ENCODE assay signal across 23 cellular contexts in genomic region chr10:12423896-12424295, GRCh38.
DNase-seq lines count a peak whose midpoint lies in the region; ATAC-seq and TF ChIP-seq lines count a peak whose summit lies in the region.
"Had no signal": no experiment of that assay in that cellular context is flagged by ENCODE, and none has a peak within 500 bp of the region (broad histone marks: within the 10 kb centered on the region; RNA-seq: fewer than 3 reads in every experiment).

No MANE protein-coding gene starts in this region.

- no peaks in the 10 kb centered on the region for H3F3A ChIP-seq in GM23338 (replicated peaks; ENCODE audit: low read depth)

- H3K4me3 ChIP-seq in GM23338 (no peak overlapping the region), spleen (no peak overlapping the region)
- H3K4me3 ChIP-seq in CD4-positive, alpha-beta memory T cell (ENCODE audit: low read length in 2 of 2), result no peak overlapping the region
- H3K4me3 ChIP-seq: BLaER1, SJSA1 had no signal

- no peaks in the 10 kb centered on the region for H3K79me2 ChIP-seq in GM23338 (replicated peaks; ENCODE audit: insufficient read depth)

- H3K36me3 ChIP-seq in GM23338 (ENCODE audit: insufficient read depth), result no peaks in the 10 kb centered on the region
- no peaks in the 10 kb centered on the region for H3K36me3 ChIP-seq in spleen
- no peaks in the 10 kb centered on the region for H3K36me3 ChIP-seq in CD4-positive, alpha-beta memory T cell (ENCODE audit: insufficient read depth, low read length)
- H3K36me3 ChIP-seq: SJSA1 had no signal

- WGBS in spleen, 5 donors, result 94 to 96% (median 96%) methylated on average over 14 of the region's 14 CpGs

- ATAC-seq in GM23338, result no peak
- ATAC-seq in activated B cell treated with CpG ODN at 0.5 μM for 24 hours (ENCODE audit: low read depth), result no peak
- ATAC-seq in Right ventricle myocardium superior (ENCODE audit: poor library complexity), result no peak
- no peak for ATAC-seq in HG02678 (IDR thresholded peaks at IDR 0.05; ENCODE audit: unreplicated experiment)
- ATAC-seq: HCT116, PC-3, Right ventricle myocardium inferior had no signal

- H2AFZ ChIP-seq in GM23338, result no peak overlapping the region

- H3K27ac Mint-ChIP-seq in GM23338 (peak overlapping the region; percentile 48; the same call in 1 of the 2 replicates), activated B cell treated with CpG ODN at 0.5 μM for 24 hours (peak overlapping the region; percentile 74)
- peak overlapping the region in 1 of 7 donors; percentile 77 for H3K27ac Mint-ChIP-seq in CD4-positive, alpha-beta memory T cell

- H3K27ac ChIP-seq in GM23338 (ENCODE audit: low read depth) (no peak overlapping the region), spleen (no peak overlapping the region)
- H3K27ac ChIP-seq in CD4-positive, alpha-beta memory T cell (ENCODE audit: low read depth, low read length), result no peak overlapping the region
- H3K27ac ChIP-seq: BLaER1, SJSA1 had no signal

- H3K9me3 Mint-ChIP-seq in GM23338 (no peaks in the 10 kb centered on the region), activated B cell treated with CpG ODN at 0.5 μM for 24 hours (no peaks in the 10 kb centered on the region)
- H3K9me3 Mint-ChIP-seq in CD4-positive, alpha-beta memory T cell, result no peaks in the 10 kb centered on the region
- H3K9me3 Mint-ChIP-seq: CD4-positive, CD25-positive, alpha-beta regulatory T cell had no signal

- H3K4me1 Mint-ChIP-seq in GM23338, result no peaks in the 10 kb centered on the region
- H3K4me1 Mint-ChIP-seq in activated B cell treated with CpG ODN at 0.5 μM for 24 hours, result peaks cover 78% of the 10 kb centered on the region
- H3K4me1 Mint-ChIP-seq in CD4-positive, alpha-beta memory T cell, result peaks cover 23 to 29% (median 26%) of the 10 kb centered on the region in 4 donors

- POLR2A ChIA-PET in activated B cell treated with CpG ODN at 0.5 μM for 24 hours (lab: Charles Lee), result no interaction called here
- POLR2A ChIA-PET in CD4-positive, alpha-beta memory T cell (lab: Charles Lee; ENCODE audit: partially characterized antibody), result interaction anchor here (0.6 kb wide), 1 partner anchor 48 kb away, joined by 4 read pairs; no protein-coding TSS in a partner anchor

- H4K20me1 ChIP-seq in GM23338 (replicated peaks; ENCODE audit: insufficient read depth), result no peaks in the 10 kb centered on the region

- no peaks in the 10 kb centered on the region for H3K36me3 Mint-ChIP-seq in GM23338 (ENCODE audit: low read depth)
- H3K36me3 Mint-ChIP-seq in activated B cell treated with CpG ODN at 0.5 μM for 24 hours (ENCODE audit: low read depth), result peaks cover 21% of the 10 kb centered on the region
- peaks cover 2 to 7% of the 10 kb centered on the region in 2 donors for H3K36me3 Mint-ChIP-seq in CD4-positive, alpha-beta memory T cell

- no peak for TF ChIP-seq POLR2A in spleen (IDR thresholded peaks at IDR 0.05)

- H3K4me3 Mint-ChIP-seq in GM23338, result no peak overlapping the region
- H3K4me3 Mint-ChIP-seq in activated B cell treated with CpG ODN at 0.5 μM for 24 hours, result no peak overlapping the region
- no peak overlapping the region for H3K4me3 Mint-ChIP-seq in CD4-positive, alpha-beta memory T cell
- H3K4me3 Mint-ChIP-seq: CD4-positive, CD25-positive, alpha-beta regulatory T cell had no signal

- H3K4me1 ChIP-seq in GM23338 (ENCODE audit: insufficient read depth) (no peaks in the 10 kb centered on the region), spleen (peaks cover 0 to 36% (median 15%) of the 10 kb centered on the region in 6 donors)
- peaks cover 10% of the 10 kb centered on the region for H3K4me1 ChIP-seq in CD4-positive, alpha-beta memory T cell (ENCODE audit: insufficient read depth, low read length)

- DNase-seq in GM23338 (ENCODE audit: low spot score) (no peak), activated B cell treated with CpG ODN at 0.5 μM for 24 hours (no peak), mesenteric fat pad (ENCODE audit: low spot score) (peak; percentile 81), spleen (peak; percentile 58), Right ventricle myocardium superior (no peak), NCI-H510A (lab: John Stamatoyannopoulos, UW) (no peak)
- DNase-seq in CD4-positive, alpha-beta memory T cell, result no peak
- DNase-seq: CD4-positive, CD25-positive, alpha-beta regulatory T cell; DMS53; Karpas-422; NCI-H1092; NCI-H1436; NCI-H187 treated with DMSO at 0.1 percent for 48 hours; NCI-H2171 treated with DMSO at 0.1 percent for 48 hours; NCI-H345; NCI-H524; NCI-H748 treated with DMSO at 0.1 percent for 48 hours; PC-3 had no signal

- H3K9me3 ChIP-seq in spleen, result no peaks in the 10 kb centered on the region
- H3K9me3 ChIP-seq in CD4-positive, alpha-beta memory T cell (ENCODE audit: control insufficient read depth in 1 of 2, low read length in 2 of 2), result no peaks in the 10 kb centered on the region
- H3K9me3 ChIP-seq: SJSA1 had no signal

- intact Hi-C loops in activated B cell treated with CpG ODN at 0.5 μM for 24 hours (cut with micrococcal nuclease) (no loop called here), spleen (cut with DNase I; ENCODE audit: low total_unique reads) (no loop called here), Right ventricle myocardium superior (cut with DNase I) (no loop called here)
- intact Hi-C loops in CD4-positive, alpha-beta memory T cell (cut with micrococcal nuclease), result no loop called here

- H3K9me2 ChIP-seq in GM23338 (ENCODE audit: insufficient read depth), result no peaks in the 10 kb centered on the region

- TF ChIP-seq CTCF in GM23338 (conservative IDR thresholded peaks at IDR 0.05; ENCODE audit: low read depth in 2 of 2) (no peak), activated B cell treated with CpG ODN at 0.5 μM for 24 hours (IDR thresholded peaks at IDR 0.05) (no peak), spleen (IDR thresholded peaks at IDR 0.05 in 8 of 11, conservative IDR thresholded peaks at IDR 0.05 in 3 of 11) (no peak)

- H3K27me3 Mint-ChIP-seq in GM23338 (ENCODE audit: insufficient read depth, low read depth, poor library complexity) (peaks cover 5% of the 10 kb centered on the region), activated B cell treated with CpG ODN at 0.5 μM for 24 hours (no peaks in the 10 kb centered on the region)
- H3K27me3 Mint-ChIP-seq in CD4-positive, alpha-beta memory T cell, result no peaks in the 10 kb centered on the region
- H3K27me3 Mint-ChIP-seq: CD4-positive, CD25-positive, alpha-beta regulatory T cell had no signal

- H3K27me3 ChIP-seq in GM23338 (ENCODE audit: insufficient read depth) (no peaks in the 10 kb centered on the region), spleen (replicated peaks in 1 of 7) (no peaks in the 10 kb centered on the region)
- no peaks in the 10 kb centered on the region for H3K27me3 ChIP-seq in CD4-positive, alpha-beta memory T cell (ENCODE audit: insufficient read depth, low read length)
- H3K27me3 ChIP-seq: BLaER1, SJSA1 had no signal

- CTCF ChIA-PET in activated B cell treated with CpG ODN at 0.5 μM for 24 hours (lab: Charles Lee), result interaction anchor here (0.8 kb wide), 1 partner anchor 233 kb away, joined by 4 read pairs; no protein-coding TSS in a partner anchor
- CTCF ChIA-PET in CD4-positive, alpha-beta memory T cell (lab: Charles Lee; ENCODE audit: partially characterized antibody), result no interaction called here

- no peak overlapping the region for H3K4me2 ChIP-seq in GM23338

TF ChIP-seq in GM23338, 12 proteins besides CTCF, POLR2A, EP300 and RAD21 (continues in another document):
- no peak for TF ChIP-seq EZH2 (IDR thresholded peaks at IDR 0.05; ENCODE audit: low read depth, unreplicated experiment)
- TF ChIP-seq STAT1 (IDR thresholded peaks at IDR 0.05; ENCODE audit: unreplicated experiment), result no peak
- TF ChIP-seq ZNF331 (CRISPR knock-in tag; IDR thresholded peaks at IDR 0.05; ENCODE audit: low read depth), result no peak

Comparison
In these comparisons a context has a peak if more than half of its experiments do, and no peak if none do; other contexts are left out.
1. DNase-seq: peak in mesenteric fat pad (single experiment) and spleen (single experiment); none in GM23338 (single experiment), activated B cell treated with CpG ODN at 0.5 μM for 24 hours (single experiment), CD4-positive, alpha-beta memory T cell (0 of 5), Right ventricle myocardium superior (single experiment) and NCI-H510A (single experiment).